In genomic region chrX:19958530-19959486, GRCh38 we compare ENCODE assay signal across 16 cellular contexts. TPM values are rescaled to one million over a fixed set of nuclear protein-coding genes. Genes with fewer than 3 reads are reported as not detected.
DNase-seq lines count a peak whose midpoint lies in the region; ATAC-seq, FAIRE-seq and TF ChIP-seq lines count a peak whose summit lies in the region.
"Had no signal": no experiment of that assay in that cellular context is flagged by ENCODE, and none has a peak within 500 bp of the region (broad histone marks: within the 10 kb centered on the region; RNA-seq: fewer than 3 reads in every experiment).

No MANE protein-coding gene starts in this region.

- DNase-seq in Daoy (ENCODE audit: low read depth) (peak; percentile 0), HTR-8/SVneo (ENCODE audit: insufficient read length, low spot score) (no peak), amniotic epithelial cell (ENCODE audit: low read depth) (peak; percentile 22), mucosa of descending colon (no peak), GOT3 (lab: John Stamatoyannopoulos, UW) (no peak), posterior cingulate gyrus (no peak), EL (no peak)
- DNase-seq: BE2C; naive B cell; NCI-H82; SK-N-SH; stimulated activated naive CD4-positive, alpha-beta T cell treated with Interleukin-2 at 50 U/mL for 16 hours; T1000; thyroid gland had no signal

- H3K9me3 ChIP-seq in mucosa of descending colon = no peaks in the 10 kb centered on the region
- H3K9me3 ChIP-seq: BE2C, SK-N-SH, thyroid gland had no signal

- peak; percentile 80 for ATAC-seq in mucosa of descending colon
- ATAC-seq: activated naive CD4-positive, alpha-beta T cell treated with anti-CD3 and anti-CD28 coated beads, Interleukin-2, amount 50 U/mL, for 72 hours; sciatic nerve had no signal

- TF ChIP-seq CTCF in mucosa of descending colon (IDR thresholded peaks at IDR 0.05) = no peak

- H3K4me1 ChIP-seq in mucosa of descending colon (ENCODE audit: low read depth) = peaks cover 4% of the 10 kb centered on the region
- H3K4me1 ChIP-seq: BE2C had no signal

- intact Hi-C loops in mucosa of descending colon (cut with DNase I, micrococcal nuclease) (no loop called here), posterior cingulate gyrus (cut with DNase I) (no loop called here)

- no peak overlapping the region for H3K4me3 ChIP-seq in mucosa of descending colon
- H3K4me3 ChIP-seq: thyroid gland had no signal

- peak; percentile 77 for FAIRE-seq in HTR-8/SVneo (lab: Jason Lieb, UNC)

- H3K36me3 ChIP-seq in mucosa of descending colon (ENCODE audit: low read depth) = no peaks in the 10 kb centered on the region
- H3K36me3 ChIP-seq: BE2C, thyroid gland had no signal

RNA-seq across cellular contexts. Expression of gene BCLAF3, which starts 32.1 kb away (rescaled TPM):
- 2.1 and 10.3 TPM in 2 replicates for total RNA-seq in Daoy (2014; rRNA removed; shearing (Covaris generic))
- 10 to 100 TPM; 18.1 to 28.5 (median 20.0) TPM for total RNA-seq in mucosa of descending colon

Comparison
In these comparisons a context has a peak if more than half of its experiments do, and no peak if none do; other contexts are left out.
1. DNase-seq: peak in Daoy (single experiment) and amniotic epithelial cell (single experiment); none in HTR-8/SVneo (single experiment), mucosa of descending colon (0 of 3), GOT3 (single experiment), posterior cingulate gyrus (0 of 10) and EL (single experiment).